In genomic region chr1:38084113-38084512, GRCh38 we compare ENCODE assay signal across 27 cellular contexts. TPM values are rescaled to one million over a fixed set of nuclear protein-coding genes. Genes with fewer than 3 reads are reported as not detected.
"Had no signal": no experiment of that assay in that cellular context is flagged by ENCODE, and none has a peak within 500 bp of the region (broad histone marks: within the 10 kb centered on the region; RNA-seq: fewer than 3 reads in every experiment).

No MANE protein-coding gene starts in this region.

- H3K27me3 Mint-ChIP-seq: stimulated activated memory B cell treated with anti-CD40 and anti-IgM and Interleukin-4, amounts not matched to agents 10 μg/mL and 1 μg/mL and 100 μg/mL, for 72 hours had no signal

- H3K4me3 ChIP-seq: coronary artery, esophagus squamous epithelium, heart right ventricle, ovary, thoracic aorta, tibial nerve, upper lobe of left lung had no signal

- ATAC-seq: effector memory CD8-positive, alpha-beta T cell; left colon; naive thymus-derived CD4-positive, alpha-beta T cell; stimulated activated memory B cell treated with anti-CD40 and anti-IgM and Interleukin-4, amounts not matched to agents 10 μg/mL and 1 μg/mL and 100 μg/mL, for 72 hours; stimulated activated naive CD8-positive, alpha-beta T cell treated with anti-CD3 and anti-CD28 coated beads, Interleukin-15, Interleukin-2, amounts not matched to agents 100 U/mL and 50 U/mL, for 24 hours had no signal

- H3K36me3 Mint-ChIP-seq: immature natural killer cell; naive thymus-derived CD4-positive, alpha-beta T cell; stimulated activated memory B cell treated with anti-CD40 and anti-IgM and Interleukin-4, amounts not matched to agents 10 μg/mL and 1 μg/mL and 100 μg/mL, for 72 hours had no signal

- H3K4me1 ChIP-seq: upper lobe of left lung had no signal

- FAIRE-seq: endometrium, urothelium cell line had no signal

- H3K4me1 Mint-ChIP-seq: immature natural killer cell; naive thymus-derived CD4-positive, alpha-beta T cell; stimulated activated memory B cell treated with anti-CD40 and anti-IgM and Interleukin-4, amounts not matched to agents 10 μg/mL and 1 μg/mL and 100 μg/mL, for 72 hours had no signal

- H3K9me3 Mint-ChIP-seq: effector memory CD8-positive, alpha-beta T cell; immature natural killer cell; naive thymus-derived CD4-positive, alpha-beta T cell; nephron; stimulated activated memory B cell treated with anti-CD40 and anti-IgM and Interleukin-4, amounts not matched to agents 10 μg/mL and 1 μg/mL and 100 μg/mL, for 72 hours had no signal

- H3K4me3 Mint-ChIP-seq: effector memory CD8-positive, alpha-beta T cell; immature natural killer cell; naive thymus-derived CD4-positive, alpha-beta T cell; nephron; stimulated activated memory B cell treated with anti-CD40 and anti-IgM and Interleukin-4, amounts not matched to agents 10 μg/mL and 1 μg/mL and 100 μg/mL, for 72 hours had no signal

- H3K27ac Mint-ChIP-seq: effector memory CD8-positive, alpha-beta T cell; immature natural killer cell; naive thymus-derived CD4-positive, alpha-beta T cell; stimulated activated memory B cell treated with anti-CD40 and anti-IgM and Interleukin-4, amounts not matched to agents 10 μg/mL and 1 μg/mL and 100 μg/mL, for 72 hours had no signal

- H3K27me3 ChIP-seq: ovary, tibial nerve, upper lobe of left lung had no signal

- DNase-seq: effector memory CD8-positive, alpha-beta T cell; erythroblast; esophagus squamous epithelium; foreskin melanocyte; hippocampal formation; immature natural killer cell; islet precursor cell; kidney glomerular epithelial cell; left colon; mammary epithelial cell; mesendoderm; naive thymus-derived CD4-positive, alpha-beta T cell; occipital lobe; ovary; stimulated activated CD4-positive, alpha-beta T cell treated with anti-CD3 and anti-CD28 coated beads, Interleukin-2, amount 100 ng/mL, for 24 hours; stimulated activated CD4-positive, alpha-beta T cell treated with anti-CD3 and anti-CD28 coated beads, Interleukin-4, amount 100 ng/mL, for 4 hours; stimulated activated naive CD8-positive, alpha-beta T cell treated with anti-CD3 and anti-CD28 coated beads, Interleukin-15, Interleukin-2, amounts not matched to agents 100 U/mL and 50 U/mL, for 24 hours; upper lobe of left lung had no signal

- H3K27ac ChIP-seq: coronary artery, ovary, thoracic aorta, tibial nerve, upper lobe of left lung had no signal

- H3K9me3 ChIP-seq: esophagus squamous epithelium, heart right ventricle, ovary, thoracic aorta, tibial nerve, upper lobe of left lung had no signal

- H3K36me3 ChIP-seq: esophagus squamous epithelium, heart right ventricle, ovary, thoracic aorta, tibial nerve, upper lobe of left lung had no signal

RNA-seq across cellular contexts. Expression of gene POU3F1, which starts 37.5 kb away (rescaled TPM):
- total RNA-seq: left colon, pulmonary artery endothelial cell, thoracic aorta had no signal
- polyA plus RNA-seq: naive thymus-derived CD4-positive, alpha-beta T cell had no signal
